Comparison of ENCODE assay signal across 19 cellular contexts in genomic region chr2:235570256-235570655, GRCh38.
DNase-seq lines count a peak whose midpoint lies in the region; FAIRE-seq and TF ChIP-seq lines count a peak whose summit lies in the region.
"Had no signal": no experiment of that assay in that cellular context is flagged by ENCODE, and none has a peak within 500 bp of the region (broad histone marks: within the 10 kb centered on the region; RNA-seq: fewer than 3 reads in every experiment).

No MANE protein-coding gene starts in this region.

- H3K9me3 Mint-ChIP-seq in mesothelial cell of epicardium: no peaks in the 10 kb centered on the region
- no peaks in the 10 kb centered on the region for H3K9me3 Mint-ChIP-seq in activated T-helper 2 cell treated with anti-CD3 and anti-CD28 coated beads, Interferon-gamma antibody, Interleukin-2, Interleukin-4, amounts not matched to agents 10 μg/mL and 5 μg/mL and 100 μg/mL, durations not matched to agents 14 hours and 24 hours and 36 hours
- H3K9me3 Mint-ChIP-seq: T-cell had no signal

- DNase-seq in AG10803 (ENCODE audit: low read depth) (peak; percentile 66), HTR-8/SVneo (ENCODE audit: insufficient read length, low spot score) (peak; percentile 32), dedifferentiated amniotic fluid mesenchymal stem cell (ENCODE audit: extremely low spot score) (peak; percentile 40), mesothelial cell of epicardium (ENCODE audit: low spot score in 2 of 2, unreplicated experiment in 2 of 2) (no peak), hippocampal formation (lab: John Stamatoyannopoulos, UW) (no peak), NCI-H2227 (lab: John Stamatoyannopoulos, UW; ENCODE audit: unreplicated experiment) (no peak)
- DNase-seq in stimulated activated CD4-positive, alpha-beta T cell treated with anti-CD3 and anti-CD28 coated beads, Interleukin-2, amount 100 ng/mL, for 24 hours: no peak
- no peak for DNase-seq in activated T-helper 2 cell treated with anti-CD3 and anti-CD28 coated beads, Interferon-gamma antibody, Interleukin-2, Interleukin-4, amounts not matched to agents 10 μg/mL and 5 μg/mL and 100 μg/mL, durations not matched to agents 14 hours and 24 hours and 36 hours (ENCODE audit: low spot score)
- DNase-seq: ACHN; activated naive CD8-positive, alpha-beta T cell treated with anti-CD3 and anti-CD28 coated beads, Interleukin-2, amount 10 ng/mL, durations not matched to agents 7 days and 5 days; erythroblast; NCI-H1105; NCI-H226; occipital lobe; OCI-M1; stimulated activated CD4-positive, alpha-beta T cell treated with anti-CD3 and anti-CD28 coated beads, Interleukin-12 subunit alpha, Interleukin-12 subunit beta, amount 100 ng/mL, for 4 hours; T-cell had no signal

- H3K36me3 Mint-ChIP-seq in mesothelial cell of epicardium: peaks cover 8% of the 10 kb centered on the region
- no peaks in the 10 kb centered on the region for H3K36me3 Mint-ChIP-seq in activated T-helper 2 cell treated with anti-CD3 and anti-CD28 coated beads, Interferon-gamma antibody, Interleukin-2, Interleukin-4, amounts not matched to agents 10 μg/mL and 5 μg/mL and 100 μg/mL, durations not matched to agents 14 hours and 24 hours and 36 hours (ENCODE audit: low read depth)
- H3K36me3 Mint-ChIP-seq: activated naive CD8-positive, alpha-beta T cell treated with anti-CD3 and anti-CD28 coated beads, Interleukin-2, amount 10 ng/mL, durations not matched to agents 7 days and 5 days; T-cell had no signal

- H3K4me1 Mint-ChIP-seq in mesothelial cell of epicardium: peaks cover 18% of the 10 kb centered on the region
- no peaks in the 10 kb centered on the region for H3K4me1 Mint-ChIP-seq in activated T-helper 2 cell treated with anti-CD3 and anti-CD28 coated beads, Interferon-gamma antibody, Interleukin-2, Interleukin-4, amounts not matched to agents 10 μg/mL and 5 μg/mL and 100 μg/mL, durations not matched to agents 14 hours and 24 hours and 36 hours (ENCODE audit: low read depth)
- H3K4me1 Mint-ChIP-seq: T-cell had no signal

- H3K27ac Mint-ChIP-seq in mesothelial cell of epicardium: peak overlapping the region; percentile 90
- H3K27ac Mint-ChIP-seq in activated T-helper 2 cell treated with anti-CD3 and anti-CD28 coated beads, Interferon-gamma antibody, Interleukin-2, Interleukin-4, amounts not matched to agents 10 μg/mL and 5 μg/mL and 100 μg/mL, durations not matched to agents 14 hours and 24 hours and 36 hours: no peak overlapping the region
- H3K27ac Mint-ChIP-seq: activated naive CD8-positive, alpha-beta T cell treated with anti-CD3 and anti-CD28 coated beads, Interleukin-2, amount 10 ng/mL, durations not matched to agents 7 days and 5 days; T-cell had no signal

- peak overlapping the region; percentile 13; the same call in 1 of the 2 replicates for H3K4me3 ChIP-seq in AG10803 (ENCODE audit: low read length)
- H3K4me3 ChIP-seq: suprapubic skin had no signal

- peaks cover 8% of the 10 kb centered on the region for H3K27me3 Mint-ChIP-seq in mesothelial cell of epicardium (ENCODE audit: low read depth)
- no peaks in the 10 kb centered on the region for H3K27me3 Mint-ChIP-seq in activated T-helper 2 cell treated with anti-CD3 and anti-CD28 coated beads, Interferon-gamma antibody, Interleukin-2, Interleukin-4, amounts not matched to agents 10 μg/mL and 5 μg/mL and 100 μg/mL, durations not matched to agents 14 hours and 24 hours and 36 hours (ENCODE audit: low read depth)

- intact Hi-C loops in activated T-helper 2 cell treated with anti-CD3 and anti-CD28 coated beads, Interferon-gamma antibody, Interleukin-2, Interleukin-4, amounts not matched to agents 10 μg/mL and 5 μg/mL and 100 μg/mL, durations not matched to agents 14 hours and 24 hours and 36 hours (cut with micrococcal nuclease): no loop called here

- no peak overlapping the region for H3K4me3 Mint-ChIP-seq in mesothelial cell of epicardium
- H3K4me3 Mint-ChIP-seq in activated T-helper 2 cell treated with anti-CD3 and anti-CD28 coated beads, Interferon-gamma antibody, Interleukin-2, Interleukin-4, amounts not matched to agents 10 μg/mL and 5 μg/mL and 100 μg/mL, durations not matched to agents 14 hours and 24 hours and 36 hours (ENCODE audit: low read depth): no peak overlapping the region
- H3K4me3 Mint-ChIP-seq: activated naive CD8-positive, alpha-beta T cell treated with anti-CD3 and anti-CD28 coated beads, Interleukin-2, amount 10 ng/mL, durations not matched to agents 7 days and 5 days; T-cell had no signal

- TF ChIP-seq CTCF in AG10803 (conservative IDR thresholded peaks at IDR 0.05; ENCODE audit: low read length): no peak
- no peak for TF ChIP-seq CTCF in mesothelial cell of epicardium (IDR thresholded peaks at IDR 0.05; ENCODE audit: unreplicated experiment)

- no peak for FAIRE-seq in HTR-8/SVneo (lab: Jason Lieb, UNC)
- FAIRE-seq: D721Med had no signal

Comparison
In these comparisons a context has a peak if more than half of its experiments do, and no peak if none do; other contexts are left out.
1. DNase-seq: peak in AG10803 (single experiment), HTR-8/SVneo (single experiment) and dedifferentiated amniotic fluid mesenchymal stem cell (single experiment); none in mesothelial cell of epicardium (0 of 2), stimulated activated CD4-positive, alpha-beta T cell treated with anti-CD3 and anti-CD28 coated beads, Interleukin-2, amount 100 ng/mL, for 24 hours (0 of 2), hippocampal formation (0 of 2), activated T-helper 2 cell treated with anti-CD3 and anti-CD28 coated beads, Interferon-gamma antibody, Interleukin-2, Interleukin-4, amounts not matched to agents 10 μg/mL and 5 μg/mL and 100 μg/mL, durations not matched to agents 14 hours and 24 hours and 36 hours (single experiment) and NCI-H2227 (single experiment).